Comparison of ENCODE assay signal across 1 cellular context in genomic region chr12:123971770-123972447, GRCh38.
TF ChIP-seq lines count a peak whose summit lies in the region.

No MANE protein-coding gene starts in this region.

TF ChIP-seq in GM12878, 131 proteins besides CTCF, POLR2A, EP300 and RAD21:
- TF ChIP-seq NR2C2 (IDR thresholded peaks at IDR 0.05; ENCODE audit: borderline replicate concordance, control insufficient read depth, insufficient read length, low read depth) (no peak), DPF2 (IDR thresholded peaks at IDR 0.05) (0 out of 2 replicates have a peak, but pooled peaks have one; percentile 16)
